In genomic region chr6:141977782-141978181, GRCh38 we compare ENCODE assay signal across 8 cellular contexts.
"Had no signal": no experiment of that assay in that cellular context is flagged by ENCODE, and none has a peak within 500 bp of the region (broad histone marks: within the 10 kb centered on the region; RNA-seq: fewer than 3 reads in every experiment).

No MANE protein-coding gene starts in this region.

- FAIRE-seq: G401.6, GM12878, GM12891, GM12892, GM18507, GM19239 had no signal

- DNase-seq: GDM1, GF-D8 had no signal

- H3K4me3 ChIP-seq: GM12878 had no signal

- ATAC-seq: GM12878 had no signal
